ENCODE assay signal across 8 cellular contexts in genomic region chr13:43878897-43879322, GRCh38. TPM values are rescaled to one million over a fixed set of nuclear protein-coding genes. Genes with fewer than 3 reads are reported as not detected.
DNase-seq lines count a peak whose midpoint lies in the region; ATAC-seq, FAIRE-seq and TF ChIP-seq lines count a peak whose summit lies in the region.

No MANE protein-coding gene starts in this region.

- peak overlapping the region; percentile 81 for H3K4me3 Mint-ChIP-seq in stimulated activated memory B cell treated with anti-CD40 and anti-IgM and Interleukin-4, amounts not matched to agents 10 μg/mL and 1 μg/mL and 100 μg/mL, for 72 hours

- H3K4me1 ChIP-seq in H1 (replicated peaks in 1 of 4; ENCODE audit: control insufficient read depth in 3 of 4, insufficient read depth in 4 of 4, low read length in 3 of 4): peaks cover 1 to 6% (median 3%) of the 10 kb centered on the region in 4 experiments; a peak in 4 of 7 replicates
- peaks cover 32% of the 10 kb centered on the region for H3K4me1 ChIP-seq in lower lobe of right lung

- no peaks in the 10 kb centered on the region for H3K9me3 Mint-ChIP-seq in stimulated activated memory B cell treated with anti-CD40 and anti-IgM and Interleukin-4, amounts not matched to agents 10 μg/mL and 1 μg/mL and 100 μg/mL, for 72 hours

- H4K5ac ChIP-seq in H1 (ENCODE audit: insufficient read length, low read depth, low read length): no peak overlapping the region

- no peak for TF ChIP-seq EP300 in H1 (IDR thresholded peaks at IDR 0.05; ENCODE audit: borderline replicate concordance in 1 of 2, low read depth in 2 of 2, low read length in 2 of 2)

- no peak overlapping the region for H3K14ac ChIP-seq in H1 (ENCODE audit: insufficient read length)

- no peaks in the 10 kb centered on the region for H3K27me3 Mint-ChIP-seq in stimulated activated memory B cell treated with anti-CD40 and anti-IgM and Interleukin-4, amounts not matched to agents 10 μg/mL and 1 μg/mL and 100 μg/mL, for 72 hours

- intact Hi-C loops in lower lobe of right lung (cut with DNase I): no loop called here

- TF ChIP-seq RAD21 in H1 (IDR thresholded peaks at IDR 0.05 in 1 of 2, conservative IDR thresholded peaks at IDR 0.05 in 1 of 2; ENCODE audit: low read depth in 2 of 2, low read length in 2 of 2): no peak

- H3K27ac ChIP-seq in H1 (ENCODE audit: low read depth, low read length): peak overlapping the region; percentile 28; the same call in 1 of the 2 replicates
- H3K27ac ChIP-seq in lower lobe of right lung: peak overlapping the region; percentile 97

- no peak overlapping the region for H2BK12ac ChIP-seq in H1 (ENCODE audit: low read depth, low read length)

- H2AK5ac ChIP-seq in H1 (ENCODE audit: low read depth, low read length): no peak overlapping the region

- H2AFZ ChIP-seq in H1 (ENCODE audit: low read length): 0 out of 2 replicates have a peak overlapping the region, but pooled peaks have one; percentile 10

- POLR2A ChIA-PET in H1 (lab: Charles Lee; ENCODE audit: partially characterized antibody): interaction anchor here (0.6 kb wide), 1 partner anchor 69 kb away, joined by 3 read pairs; no protein-coding TSS in a partner anchor

- no peaks in the 10 kb centered on the region for H3K36me3 Mint-ChIP-seq in stimulated activated memory B cell treated with anti-CD40 and anti-IgM and Interleukin-4, amounts not matched to agents 10 μg/mL and 1 μg/mL and 100 μg/mL, for 72 hours

- H4K20me1 ChIP-seq in H1 (replicated peaks in 1 of 2; ENCODE audit: control insufficient read depth in 1 of 2, insufficient read depth in 2 of 2, low read length in 2 of 2): no peaks in the 10 kb centered on the region

- no peak overlapping the region for H3K23ac ChIP-seq in H1 (ENCODE audit: insufficient read length)

- H3K4me3 ChIP-seq in H1 (ENCODE audit: extremely low read depth in 1 of 4, insufficient read depth in 2 of 4, low read depth in 3 of 4, low read length in 4 of 4) (peak overlapping the region; percentile 63 to 81 (median 72)), lower lobe of right lung (peak overlapping the region; percentile 70)

- peak in 1 of 2 experiments; percentile 78; a peak in 2 of 3 replicates for TF ChIP-seq POLR2A in H1 (IDR thresholded peaks at IDR 0.05; ENCODE audit: control extremely low read depth in 1 of 2, low read depth in 2 of 2, low read length in 2 of 2)

- H2BK5ac ChIP-seq in H1 (ENCODE audit: low read depth, low read length): 0 out of 2 replicates have a peak overlapping the region, but pooled peaks have one; percentile 10

- peak overlapping the region; percentile 73 for H3K18ac ChIP-seq in H1 (ENCODE audit: extremely low read depth, low read length)

- H2BK20ac ChIP-seq in H1 (ENCODE audit: low read length): no peak overlapping the region

- H3K4me1 Mint-ChIP-seq in stimulated activated memory B cell treated with anti-CD40 and anti-IgM and Interleukin-4, amounts not matched to agents 10 μg/mL and 1 μg/mL and 100 μg/mL, for 72 hours: peaks cover 26% of the 10 kb centered on the region

- FAIRE-seq in H1 (lab: Jason Lieb, UNC): no peak

- H3K79me2 ChIP-seq in H1 (ENCODE audit: control insufficient read depth in 1 of 2, insufficient read depth in 2 of 2, low read length in 2 of 2): no peaks in the 10 kb centered on the region; a peak in 1 of 4 replicates

- no peak overlapping the region for H2BK120ac ChIP-seq in H1 (replicated peaks; ENCODE audit: low read depth, low read length)

- H3K9ac ChIP-seq in H1 (replicated peaks in 1 of 4; ENCODE audit: extremely low read depth in 1 of 4, low read depth in 3 of 4, low read length in 3 of 4): peak overlapping the region; percentile 26 to 94 (median 77)

- H4K91ac ChIP-seq in H1 (replicated peaks; ENCODE audit: insufficient read length, low read length): no peak overlapping the region

- H3K56ac ChIP-seq in H1 (replicated peaks; ENCODE audit: insufficient read length, low read depth, low read length): no peak overlapping the region

- no peak overlapping the region for H3K4ac ChIP-seq in H1 (replicated peaks; ENCODE audit: insufficient read length, low read depth, low read length)

- no peaks in the 10 kb centered on the region for H3K79me1 ChIP-seq in H1 (ENCODE audit: low read depth, low read length)

- no peaks in the 10 kb centered on the region for H3K36me3 ChIP-seq in H1 (ENCODE audit: control insufficient read depth in 2 of 4, insufficient read depth in 4 of 4, low read length in 3 of 4)
- H3K36me3 ChIP-seq in lower lobe of right lung: no peaks in the 10 kb centered on the region

- CTCF ChIA-PET in H1 (lab: Charles Lee; ENCODE audit: partially characterized antibody): interaction anchor here (0.7 to 0.9 kb wide), 3 partner anchors 400 to 1299 kb away, joined by 3 to 4 read pairs (median 3); no protein-coding TSS in a partner anchor

- WGBS in H1 (ENCODE audit: extremely low coverage in 1 of 2, insufficient coverage in 1 of 2, insufficient read length in 1 of 2, insufficient replicate concordance in 2 of 2, low coverage in 1 of 2, low lambda C conversion rate in 2 of 2, missing lambda C conversion rate in 1 of 2), 2 experiments: 2% methylated on average over 17 of the region's 30 CpGs; no CpG with 5 or more reads in 1 of the 2 experiments

- ATAC-seq in GM19438 (IDR thresholded peaks at IDR 0.05; ENCODE audit: low read depth, unreplicated experiment) (peak; percentile 43), HG03521 (IDR thresholded peaks at IDR 0.05; ENCODE audit: unreplicated experiment) (peak; percentile 22), lower lobe of right lung (peak; percentile 84 to 89)
- peak; percentile 22 for ATAC-seq in stimulated activated memory B cell treated with anti-CD40 and anti-IgM and Interleukin-4, amounts not matched to agents 10 μg/mL and 1 μg/mL and 100 μg/mL, for 72 hours

- H4K8ac ChIP-seq in H1 (ENCODE audit: extremely low read depth, insufficient read depth, low read length): peak overlapping the region; percentile 95; the same call in 1 of the 2 replicates

- TF ChIP-seq CTCF in H1 (IDR thresholded peaks at IDR 0.05; ENCODE audit: control extremely low read depth in 1 of 3, insufficient read depth in 1 of 3, low read depth in 1 of 3, low read length in 3 of 3) (no peak), lower lobe of right lung (IDR thresholded peaks at IDR 0.05) (no peak)

- H3K27me3 ChIP-seq in H1 (replicated peaks in 1 of 4; ENCODE audit: control insufficient read depth in 3 of 4, extremely low read depth in 1 of 4, insufficient read depth in 3 of 4, low read length in 3 of 4) (peaks cover 0 to 8% (median 4%) of the 10 kb centered on the region in 4 experiments; a peak in 4 of 7 replicates), lower lobe of right lung (ENCODE audit: low read depth) (no peaks in the 10 kb centered on the region)

- no peak overlapping the region for H2BK15ac ChIP-seq in H1 (ENCODE audit: low read length)

- peaks cover 8% of the 10 kb centered on the region; the same call in 1 of the 2 replicates for H3K23me2 ChIP-seq in H1 (ENCODE audit: low read depth, low read length)

- H3K9me3 ChIP-seq in H1 (ENCODE audit: insufficient read depth in 2 of 2, low read depth in 1 of 2, low read length in 1 of 2): no peaks in the 10 kb centered on the region
- H3K9me3 ChIP-seq in lower lobe of right lung: no peaks in the 10 kb centered on the region

- peak overlapping the region; percentile 99 for H3K27ac Mint-ChIP-seq in stimulated activated memory B cell treated with anti-CD40 and anti-IgM and Interleukin-4, amounts not matched to agents 10 μg/mL and 1 μg/mL and 100 μg/mL, for 72 hours

- DNase-seq in DMS79 (lab: John Stamatoyannopoulos, UW): peak; percentile 17
- peak; percentile 5 for DNase-seq in T-helper 22 cell (ENCODE audit: low read depth)
- DNase-seq in H1 (ENCODE audit: low read depth in 1 of 2, low spot score in 2 of 2): no peak
- peak; percentile 90 for DNase-seq in lower lobe of right lung
- no peak for DNase-seq in NCI-H526 (lab: John Stamatoyannopoulos, UW)

- peak overlapping the region; percentile 67 to 94 for H3K4me2 ChIP-seq in H1 (ENCODE audit: insufficient read depth in 1 of 2, low read depth in 2 of 2, low read length in 2 of 2)

TF ChIP-seq in H1, 55 proteins besides CTCF, POLR2A, EP300 and RAD21:
- TF ChIP-seq ATF2 (IDR thresholded peaks at IDR 0.05; ENCODE audit: low read length) (no peak), TBP (IDR thresholded peaks at IDR 0.05; ENCODE audit: low read depth, low read length) (peak; percentile 7; the same call in 1 of the 2 replicates), KDM4A (IDR thresholded peaks at IDR 0.05; ENCODE audit: low read depth, low read length, severe bottlenecking) (peak; percentile 22)

RNA-seq across cellular contexts. Expression of gene CCDC122, which starts 0.6 kb away (rescaled TPM):
- 3.7 and 5.8 TPM in 2 replicates for total RNA-seq in H1 (2021; fragmentation: NEBNext Ultra II Directional; extraction: Animal tissue kit (Norgen Biotek cat#: 25700))
- 2.9 and 7.7 TPM in 2 replicates for polyA plus RNA-seq in H1 (2011; rRNA removed)
- polyA plus RNA-seq in H1 (2011; cell fraction: cytosol; rRNA removed): 1.3 TPM
- 0.97 TPM for polyA plus RNA-seq in H1 (2011; cell fraction: nucleus; rRNA removed)
- 1.5 to 11.8 TPM (median 5.4 TPM) in 4 replicates for polyA plus RNA-seq in H1 (2012, experiment 1 of 2)
- polyA plus RNA-seq in H1 (2012, experiment 2 of 2): 1.6 TPM
- polyA plus RNA-seq in H1 (2013, experiment 1 of 2): 12.6 TPM
- polyA plus RNA-seq in H1 (2013, experiment 2 of 2): 10.8 TPM
- polyA minus RNA-seq in H1 (2011; rRNA and poly(A)+ RNA removed): 0.76 and 2.0 TPM in 2 replicates
- polyA minus RNA-seq in H1 (2011; cell fraction: cytosol; rRNA and poly(A)+ RNA removed): 3.2 TPM
- 15.5 TPM for polyA minus RNA-seq in H1 (2011; cell fraction: nucleus; rRNA and poly(A)+ RNA removed)
- 4.8 TPM for total RNA-seq in lower lobe of right lung

RNA-seq across cellular contexts. Expression of gene LACC1, which starts 0.8 kb away (rescaled TPM):
- 2.8 and 3.6 TPM in 2 replicates for total RNA-seq in H1 (2021; fragmentation: NEBNext Ultra II Directional; extraction: Animal tissue kit (Norgen Biotek cat#: 25700))
- polyA plus RNA-seq in H1 (2011; rRNA removed): 0.49 and 0.57 TPM in 2 replicates
- 1.6 TPM for polyA plus RNA-seq in H1 (2011; cell fraction: cytosol; rRNA removed)
- polyA plus RNA-seq in H1 (2011; cell fraction: nucleus; rRNA removed): 1.7 TPM
- 1.1 to 2.9 TPM (median 1.6 TPM) in 4 replicates for polyA plus RNA-seq in H1 (2012, experiment 1 of 2)
- polyA plus RNA-seq in H1 (2012, experiment 2 of 2): 0.12 TPM
- polyA plus RNA-seq in H1 (2013, experiment 1 of 2): 2.6 TPM
- polyA plus RNA-seq in H1 (2013, experiment 2 of 2): 2.7 TPM
- 1.4 and 1.5 TPM in 2 replicates for polyA minus RNA-seq in H1 (2011; rRNA and poly(A)+ RNA removed)
- polyA minus RNA-seq in H1 (2011; cell fraction: cytosol; rRNA and poly(A)+ RNA removed): 1.4 TPM
- polyA minus RNA-seq in H1 (2011; cell fraction: nucleus; rRNA and poly(A)+ RNA removed): 2.9 TPM
- total RNA-seq in lower lobe of right lung: 11.9 TPM

Comparison
In these comparisons a context has a peak if more than half of its experiments do, and no peak if none do; other contexts are left out.
1. DNase-seq: peak in DMS79 (single experiment), T-helper 22 cell (single experiment) and lower lobe of right lung (single experiment); none in H1 (0 of 2) and NCI-H526 (0 of 2).
2. ATAC-seq: peak in every context shown above with its lines; median percentile 86 in lower lobe of right lung; 43 in GM19438; 22 in HG03521; 22 in stimulated activated memory B cell treated with anti-CD40 and anti-IgM and Interleukin-4, amounts not matched to agents 10 μg/mL and 1 μg/mL and 100 μg/mL, for 72 hours.